10 cellular contexts compared by ENCODE assay signal in the genomic region with DNA sequence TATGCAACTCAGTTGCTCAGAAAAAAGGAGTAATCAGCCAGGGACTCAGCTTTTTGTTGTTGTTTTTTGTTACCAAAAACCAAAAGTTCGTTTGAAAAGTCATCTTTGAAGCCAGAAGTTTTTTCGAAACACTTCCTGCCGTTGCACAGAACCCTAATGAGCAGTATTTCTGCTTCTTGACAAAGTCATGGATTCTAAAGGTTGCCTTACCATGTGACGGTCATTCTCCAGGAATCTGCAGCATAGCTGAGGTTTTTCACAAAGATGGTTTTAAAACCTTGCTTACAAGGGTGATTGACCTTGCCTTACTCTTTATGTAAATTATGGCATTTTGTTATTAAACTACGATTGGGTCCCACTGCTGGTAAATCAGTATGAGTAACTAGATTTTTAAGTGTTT. TPM values are rescaled to one million over a fixed set of nuclear protein-coding genes. Genes with fewer than 3 reads are reported as not detected.
DNase-seq lines count a peak whose midpoint lies in the region; ATAC-seq lines count a peak whose summit lies in the region.
"Had no signal": no experiment of that assay in that cellular context is flagged by ENCODE, and none has a peak within 500 bp of the region (broad histone marks: within the 10 kb centered on the region; RNA-seq: fewer than 3 reads in every experiment).

No MANE protein-coding gene starts in this region.

- H3K9me3 ChIP-seq in muscle layer of colon (ENCODE audit: low read length) = no peaks in the 10 kb centered on the region
- H3K9me3 ChIP-seq in effector memory CD4-positive, alpha-beta T cell (ENCODE audit: control insufficient read depth, low read length) = no peaks in the 10 kb centered on the region

- H3K9ac ChIP-seq in muscle layer of colon (ENCODE audit: low read length) = peak overlapping the region; percentile 51

- H3K9me3 Mint-ChIP-seq in dendritic cell treated with granulocyte-macrophage colony-stimulating factor and Interleukin-4, amounts not matched to agents 40 ng/mL and 50 ng/mL, for 4 days = no peaks in the 10 kb centered on the region

- peaks cover 37% of the 10 kb centered on the region for H3K4me1 ChIP-seq in muscle layer of colon (ENCODE audit: insufficient read depth, low read length)
- no peaks in the 10 kb centered on the region for H3K4me1 ChIP-seq in effector memory CD4-positive, alpha-beta T cell (ENCODE audit: control insufficient read depth, insufficient read depth, low read length, poor library complexity, severe bottlenecking)

- no peaks in the 10 kb centered on the region for H3K27me3 Mint-ChIP-seq in dendritic cell treated with granulocyte-macrophage colony-stimulating factor and Interleukin-4, amounts not matched to agents 40 ng/mL and 50 ng/mL, for 4 days

- peak; percentile 62 for DNase-seq in ACHN
- peak; percentile 43 for DNase-seq in LHCN-M2 (ENCODE audit: low read depth)
- no peak for DNase-seq in putamen (ENCODE audit: low spot score)
- DNase-seq in effector memory CD4-positive, alpha-beta T cell = no peak
- no peak for DNase-seq in NCI-H2227 treated with DMSO at 0.1 percent for 48 hours (lab: John Stamatoyannopoulos, UW)
- DNase-seq: activated T-cell treated with anti-CD3 and anti-CD28 coated beads for 4 hours; CD4-positive, CD25-positive, alpha-beta regulatory T cell had no signal

- H3K27me3 ChIP-seq in muscle layer of colon (ENCODE audit: control insufficient read depth in 1 of 2, insufficient read depth in 2 of 2, low read length in 2 of 2) = no peaks in the 10 kb centered on the region
- H3K27me3 ChIP-seq in effector memory CD4-positive, alpha-beta T cell (replicated peaks; ENCODE audit: control insufficient read depth, insufficient read depth, low read length, poor library complexity, severe bottlenecking) = peaks cover 3% of the 10 kb centered on the region

- H3K36me3 Mint-ChIP-seq in dendritic cell treated with granulocyte-macrophage colony-stimulating factor and Interleukin-4, amounts not matched to agents 40 ng/mL and 50 ng/mL, for 4 days (ENCODE audit: low read depth) = peaks cover 36% of the 10 kb centered on the region
- H3K36me3 Mint-ChIP-seq: CD4-positive, CD25-positive, alpha-beta regulatory T cell had no signal

- peaks cover 40% of the 10 kb centered on the region for H3K4me1 Mint-ChIP-seq in dendritic cell treated with granulocyte-macrophage colony-stimulating factor and Interleukin-4, amounts not matched to agents 40 ng/mL and 50 ng/mL, for 4 days (ENCODE audit: low read depth)

- in situ Hi-C loops in ACHN (cut with HindIII; ENCODE audit: low pct_ligation_motif_present, low pct_unique_long_range_greater_than_20kb, low sequenced_read_pairs) = no loop called here

- H3K27ac ChIP-seq in muscle layer of colon (ENCODE audit: low read depth, low read length) = peak overlapping the region; percentile 57
- H3K27ac ChIP-seq in effector memory CD4-positive, alpha-beta T cell (ENCODE audit: insufficient read depth, low read length, poor library complexity, severe bottlenecking) = no peak overlapping the region

- peak overlapping the region; percentile 95 for H3K4me3 Mint-ChIP-seq in dendritic cell treated with granulocyte-macrophage colony-stimulating factor and Interleukin-4, amounts not matched to agents 40 ng/mL and 50 ng/mL, for 4 days

- peak overlapping the region; percentile 94 for H3K27ac Mint-ChIP-seq in dendritic cell treated with granulocyte-macrophage colony-stimulating factor and Interleukin-4, amounts not matched to agents 40 ng/mL and 50 ng/mL, for 4 days
- H3K27ac Mint-ChIP-seq: CD4-positive, CD25-positive, alpha-beta regulatory T cell had no signal

- H3K4me3 ChIP-seq in muscle layer of colon (ENCODE audit: low read depth in 1 of 2, low read length in 2 of 2) = peak overlapping the region; percentile 21 to 82
- H3K4me3 ChIP-seq in effector memory CD4-positive, alpha-beta T cell (ENCODE audit: insufficient read depth, low read depth, low read length, poor library complexity, severe bottlenecking) = no peak overlapping the region

- ATAC-seq in HG02885 (IDR thresholded peaks at IDR 0.05; ENCODE audit: poor library complexity, unreplicated experiment) = no peak

- H3K36me3 ChIP-seq in muscle layer of colon (ENCODE audit: insufficient read depth, low read length) = peaks cover 8% of the 10 kb centered on the region
- no peaks in the 10 kb centered on the region for H3K36me3 ChIP-seq in effector memory CD4-positive, alpha-beta T cell (ENCODE audit: control insufficient read depth, insufficient read depth, low read length)

- intact Hi-C loops in dendritic cell treated with granulocyte-macrophage colony-stimulating factor and Interleukin-4, amounts not matched to agents 40 ng/mL and 50 ng/mL, for 4 days (cut with micrococcal nuclease) = loop anchor here (2.0 to 5.0 kb wide), 5 partner anchors 37 to 733 kb away; partner anchors contain the start of genes ADGB, FBXO30 and SHPRH

RNA-seq across cellular contexts. Expression of gene RAB32, which starts 2.0 kb away (rescaled TPM):
- 61.7 and 72.4 TPM in 2 replicates for total RNA-seq in LHCN-M2 (2014; rRNA removed)
- polyA plus RNA-seq in LHCN-M2 (2012) = 84.9 TPM

RNA-seq across cellular contexts. Expression of gene ADGB, which starts 53.2 kb away (rescaled TPM):
- not detected in 2 replicates for total RNA-seq in LHCN-M2 (2014; rRNA removed)
- polyA plus RNA-seq in LHCN-M2 (2012) = not detected
- total RNA-seq: CD4-positive, CD25-positive, alpha-beta regulatory T cell had no signal
- polyA plus RNA-seq: CD4-positive, CD25-positive, alpha-beta regulatory T cell had no signal

Comparison
In these comparisons a context has a peak if more than half of its experiments do, and no peak if none do; other contexts are left out.
1. DNase-seq: peak in ACHN (single experiment) and LHCN-M2 (single experiment); none in putamen (single experiment), effector memory CD4-positive, alpha-beta T cell (0 of 3) and NCI-H2227 treated with DMSO at 0.1 percent for 48 hours (single experiment).